In genomic region chr15:68630205-68630555, GRCh38 we compare ENCODE assay signal across 23 cellular contexts. TPM values are rescaled to one million over a fixed set of nuclear protein-coding genes. Genes with fewer than 3 reads are reported as not detected.
"Had no signal": no experiment of that assay in that cellular context is flagged by ENCODE, and none has a peak within 500 bp of the region (broad histone marks: within the 10 kb centered on the region; RNA-seq: fewer than 3 reads in every experiment).

No MANE protein-coding gene starts in this region.

- H3K36me3 Mint-ChIP-seq: activated CD8-positive, alpha-beta memory T cell treated with anti-CD3 and anti-CD28 coated beads, Interleukin-2, amount 10 ng/mL, durations not matched to agents 7 days and 5 days; activated naive CD8-positive, alpha-beta T cell treated with anti-CD3 and anti-CD28 coated beads for 36 hours had no signal

- H3K4me1 Mint-ChIP-seq: activated CD4-positive, alpha-beta T cell treated with anti-CD3 and anti-CD28 coated beads, Interleukin-2, amount 10 ng/mL, durations not matched to agents 7 days and 5 days; activated CD8-positive, alpha-beta memory T cell treated with anti-CD3 and anti-CD28 coated beads, Interleukin-2, amount 10 ng/mL, durations not matched to agents 7 days and 5 days; activated naive CD8-positive, alpha-beta T cell treated with anti-CD3 and anti-CD28 coated beads for 36 hours had no signal

- DNase-seq: activated CD4-positive, alpha-beta T cell treated with anti-CD3 and anti-CD28 coated beads, Interleukin-2, amount 10 ng/mL, durations not matched to agents 7 days and 5 days; activated CD8-positive, alpha-beta memory T cell treated with anti-CD3 and anti-CD28 coated beads, Interleukin-2, amount 10 ng/mL, durations not matched to agents 7 days and 5 days; activated CD8-positive, alpha-beta T cell treated with anti-CD3 and anti-CD28 coated beads for 36 hours; activated naive CD8-positive, alpha-beta T cell treated with anti-CD3 and anti-CD28 coated beads for 36 hours; activated T-cell treated with anti-CD3 and anti-CD28 coated beads for 4 hours; cerebellar nuclear complex; cortex of kidney; head of caudate nucleus; hypothalamus; left ventricle myocardium superior; mammary epithelial cell; stimulated activated CD4-positive, alpha-beta T cell treated with anti-CD3 and anti-CD28 coated beads, Interleukin-2, amount 100 ng/mL, for 48 hours; stimulated activated CD8-positive, alpha-beta memory T cell treated with anti-CD3 and anti-CD28 coated beads, Interleukin-4, amount 100 ng/mL, for 48 hours; stimulated activated naive CD4-positive, alpha-beta T cell treated with Interleukin-2 at 50 U/mL for 16 hours; upper lobe of left lung had no signal

- H3K9me3 ChIP-seq: gastroesophageal sphincter, upper lobe of left lung had no signal

- H3K27ac ChIP-seq: epithelial cell of prostate, gastroesophageal sphincter, upper lobe of left lung had no signal

- H3K27ac Mint-ChIP-seq: activated CD4-positive, alpha-beta T cell treated with anti-CD3 and anti-CD28 coated beads, Interleukin-2, amount 10 ng/mL, durations not matched to agents 7 days and 5 days; activated CD8-positive, alpha-beta memory T cell treated with anti-CD3 and anti-CD28 coated beads, Interleukin-2, amount 10 ng/mL, durations not matched to agents 7 days and 5 days; activated CD8-positive, alpha-beta T cell treated with anti-CD3 and anti-CD28 coated beads for 36 hours; activated naive CD8-positive, alpha-beta T cell treated with anti-CD3 and anti-CD28 coated beads for 36 hours; activated T-helper 1 cell treated with anti-CD3 and anti-CD28 coated beads, Interleukin-12 subunit alpha, Interleukin-12 subunit beta, Interleukin-2, Interleukin-4 antibody, amounts not matched to agents 30 ng/mL and 10 ng/mL and 1 ng/mL, durations not matched to agents 14 hours and 24 hours and 36 hours had no signal

- H3K9me3 Mint-ChIP-seq: activated CD4-positive, alpha-beta T cell treated with anti-CD3 and anti-CD28 coated beads, Interleukin-2, amount 10 ng/mL, durations not matched to agents 7 days and 5 days; activated CD8-positive, alpha-beta T cell treated with anti-CD3 and anti-CD28 coated beads for 36 hours; activated naive CD8-positive, alpha-beta T cell treated with anti-CD3 and anti-CD28 coated beads for 36 hours; activated T-helper 1 cell treated with anti-CD3 and anti-CD28 coated beads, Interleukin-12 subunit alpha, Interleukin-12 subunit beta, Interleukin-2, Interleukin-4 antibody, amounts not matched to agents 30 ng/mL and 10 ng/mL and 1 ng/mL, durations not matched to agents 14 hours and 24 hours and 36 hours; neural crest cell had no signal

- H3K4me3 Mint-ChIP-seq: activated CD4-positive, alpha-beta T cell treated with anti-CD3 and anti-CD28 coated beads, Interleukin-2, amount 10 ng/mL, durations not matched to agents 7 days and 5 days; activated CD8-positive, alpha-beta memory T cell treated with anti-CD3 and anti-CD28 coated beads, Interleukin-2, amount 10 ng/mL, durations not matched to agents 7 days and 5 days; activated CD8-positive, alpha-beta T cell treated with anti-CD3 and anti-CD28 coated beads for 36 hours; activated naive CD8-positive, alpha-beta T cell treated with anti-CD3 and anti-CD28 coated beads for 36 hours; activated T-helper 1 cell treated with anti-CD3 and anti-CD28 coated beads, Interleukin-12 subunit alpha, Interleukin-12 subunit beta, Interleukin-2, Interleukin-4 antibody, amounts not matched to agents 30 ng/mL and 10 ng/mL and 1 ng/mL, durations not matched to agents 14 hours and 24 hours and 36 hours; neural crest cell had no signal

- H3K36me3 ChIP-seq: gastroesophageal sphincter, upper lobe of left lung had no signal

- H3K4me2 ChIP-seq: smooth muscle cell had no signal

- ATAC-seq: activated CD4-positive, CD25-positive, alpha-beta regulatory T cell treated with anti-CD3 and anti-CD28 coated beads, Interleukin-2, amount 50 U/mL, for 24 hours; activated CD8-positive, alpha-beta memory T cell treated with anti-CD3 and anti-CD28 coated beads, Interleukin-2, amount 10 ng/mL, durations not matched to agents 7 days and 5 days; activated CD8-positive, alpha-beta T cell treated with anti-CD3 and anti-CD28 coated beads for 36 hours; gastroesophageal sphincter; left ventricle myocardium superior; sciatic nerve had no signal

- H3K4me3 ChIP-seq: gastroesophageal sphincter, smooth muscle cell, upper lobe of left lung had no signal

- H3K27me3 ChIP-seq: upper lobe of left lung had no signal

RNA-seq across cellular contexts. Expression of gene CORO2B, which starts 51.4 kb away (rescaled TPM):
- total RNA-seq: activated CD4-positive, alpha-beta T cell treated with anti-CD3 and anti-CD28 coated beads, Interleukin-2, amount 10 ng/mL, durations not matched to agents 7 days and 5 days; activated CD8-positive, alpha-beta memory T cell treated with anti-CD3 and anti-CD28 coated beads, Interleukin-2, amount 10 ng/mL, durations not matched to agents 7 days and 5 days; activated CD8-positive, alpha-beta T cell treated with anti-CD3 and anti-CD28 coated beads for 36 hours; activated naive CD8-positive, alpha-beta T cell treated with anti-CD3 and anti-CD28 coated beads for 36 hours; activated T-helper 1 cell treated with anti-CD3 and anti-CD28 coated beads, Interleukin-12 subunit alpha, Interleukin-12 subunit beta, Interleukin-2, Interleukin-4 antibody, amounts not matched to agents 30 ng/mL and 10 ng/mL and 1 ng/mL, durations not matched to agents 14 hours and 24 hours and 36 hours; T-helper 2 cell treated with Interferon-gamma antibody and Interleukin-4, amounts not matched to agents 100 ng/mL and 5 ng/mL, for 36 hours had no signal
